Comparison of ENCODE assay signal across 1 cellular context in the genomic region with DNA sequence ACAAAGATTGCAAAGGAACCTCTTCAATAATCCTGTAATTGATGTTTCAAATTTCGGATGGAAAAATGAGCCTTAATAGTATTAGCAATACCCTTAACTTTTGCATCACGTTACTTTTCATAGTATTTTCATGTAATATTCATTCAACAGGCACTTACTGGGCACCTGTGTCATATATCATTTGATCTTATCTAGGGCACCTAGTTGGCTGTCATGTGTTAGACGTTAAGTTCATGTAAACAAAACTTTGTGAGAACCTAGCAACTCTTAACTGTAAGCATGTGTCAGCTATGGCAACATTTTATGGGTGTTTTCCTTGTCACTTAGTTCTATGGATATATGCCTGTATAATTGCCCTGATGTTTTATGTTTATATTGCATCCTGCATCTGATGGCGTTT.
TF ChIP-seq lines count a peak whose summit lies in the region.

No MANE protein-coding gene starts in this region.

TF ChIP-seq in HEK293, 187 proteins besides CTCF, POLR2A, EP300 and RAD21 (continued from another document):
- TF ChIP-seq, protein P1, sequence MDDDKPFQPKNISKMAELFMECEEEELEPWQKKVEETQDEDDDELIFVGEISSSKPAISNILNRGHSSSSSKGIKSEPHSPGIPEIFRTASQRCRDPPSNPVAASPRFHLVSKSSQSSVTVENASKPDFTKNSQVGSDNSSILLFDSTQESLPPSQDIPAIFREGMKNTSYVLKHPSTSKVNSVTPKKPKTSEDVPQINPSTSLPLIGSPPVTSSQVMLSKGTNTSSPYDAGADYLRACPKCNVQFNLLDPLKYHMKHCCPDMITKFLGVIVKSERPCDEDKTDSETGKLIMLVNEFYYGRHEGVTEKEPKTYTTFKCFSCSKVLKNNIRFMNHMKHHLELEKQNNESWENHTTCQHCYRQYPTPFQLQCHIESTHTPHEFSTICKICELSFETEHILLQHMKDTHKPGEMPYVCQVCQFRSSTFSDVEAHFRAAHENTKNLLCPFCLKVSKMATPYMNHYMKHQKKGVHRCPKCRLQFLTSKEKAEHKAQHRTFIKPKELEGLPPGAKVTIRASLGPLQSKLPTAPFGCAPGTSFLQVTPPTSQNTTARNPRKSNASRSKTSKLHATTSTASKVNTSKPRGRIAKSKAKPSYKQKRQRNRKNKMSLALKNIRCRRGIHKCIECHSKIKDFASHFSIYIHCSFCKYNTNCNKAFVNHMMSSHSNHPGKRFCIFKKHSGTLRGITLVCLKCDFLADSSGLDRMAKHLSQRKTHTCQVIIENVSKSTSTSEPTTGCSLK (tag by site-specific recombination; IDR thresholded peaks at IDR 0.05): no peak
- TF ChIP-seq ZNF350 (tag by site-specific recombination; IDR thresholded peaks at IDR 0.05) (no peak; the same call in 1 of the 2 replicates), ZNF335 (tag by site-specific recombination; conservative IDR thresholded peaks at IDR 0.05) (peak; percentile 92), YY2 (tag by site-specific recombination; IDR thresholded peaks at IDR 0.05) (no peak), ZNF423 (tag by site-specific recombination; IDR thresholded peaks at IDR 0.05) (no peak), ZNF214 (tag by site-specific recombination; IDR thresholded peaks at IDR 0.05; ENCODE audit: borderline replicate concordance) (no peak), ZNF555 (tag by site-specific recombination; conservative IDR thresholded peaks at IDR 0.05) (no peak), ZNF623 (tag by site-specific recombination; IDR thresholded peaks at IDR 0.05) (no peak)
- TF ChIP-seq, protein P2, sequence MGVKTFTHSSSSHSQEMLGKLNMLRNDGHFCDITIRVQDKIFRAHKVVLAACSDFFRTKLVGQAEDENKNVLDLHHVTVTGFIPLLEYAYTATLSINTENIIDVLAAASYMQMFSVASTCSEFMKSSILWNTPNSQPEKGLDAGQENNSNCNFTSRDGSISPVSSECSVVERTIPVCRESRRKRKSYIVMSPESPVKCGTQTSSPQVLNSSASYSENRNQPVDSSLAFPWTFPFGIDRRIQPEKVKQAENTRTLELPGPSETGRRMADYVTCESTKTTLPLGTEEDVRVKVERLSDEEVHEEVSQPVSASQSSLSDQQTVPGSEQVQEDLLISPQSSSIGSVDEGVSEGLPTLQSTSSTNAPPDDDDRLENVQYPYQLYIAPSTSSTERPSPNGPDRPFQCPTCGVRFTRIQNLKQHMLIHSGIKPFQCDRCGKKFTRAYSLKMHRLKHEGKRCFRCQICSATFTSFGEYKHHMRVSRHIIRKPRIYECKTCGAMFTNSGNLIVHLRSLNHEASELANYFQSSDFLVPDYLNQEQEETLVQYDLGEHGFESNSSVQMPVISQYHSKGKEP (tag by site-specific recombination; IDR thresholded peaks at IDR 0.05): 0 out of 2 replicates have a peak, but pooled peaks have one; percentile 41
- TF ChIP-seq, protein P3, sequence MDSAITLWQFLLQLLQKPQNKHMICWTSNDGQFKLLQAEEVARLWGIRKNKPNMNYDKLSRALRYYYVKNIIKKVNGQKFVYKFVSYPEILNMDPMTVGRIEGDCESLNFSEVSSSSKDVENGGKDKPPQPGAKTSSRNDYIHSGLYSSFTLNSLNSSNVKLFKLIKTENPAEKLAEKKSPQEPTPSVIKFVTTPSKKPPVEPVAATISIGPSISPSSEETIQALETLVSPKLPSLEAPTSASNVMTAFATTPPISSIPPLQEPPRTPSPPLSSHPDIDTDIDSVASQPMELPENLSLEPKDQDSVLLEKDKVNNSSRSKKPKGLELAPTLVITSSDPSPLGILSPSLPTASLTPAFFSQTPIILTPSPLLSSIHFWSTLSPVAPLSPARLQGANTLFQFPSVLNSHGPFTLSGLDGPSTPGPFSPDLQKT (IDR thresholded peaks at IDR 0.05; ENCODE audit: borderline replicate concordance, low read depth, low read length): no peak
- TF ChIP-seq, protein P4, sequence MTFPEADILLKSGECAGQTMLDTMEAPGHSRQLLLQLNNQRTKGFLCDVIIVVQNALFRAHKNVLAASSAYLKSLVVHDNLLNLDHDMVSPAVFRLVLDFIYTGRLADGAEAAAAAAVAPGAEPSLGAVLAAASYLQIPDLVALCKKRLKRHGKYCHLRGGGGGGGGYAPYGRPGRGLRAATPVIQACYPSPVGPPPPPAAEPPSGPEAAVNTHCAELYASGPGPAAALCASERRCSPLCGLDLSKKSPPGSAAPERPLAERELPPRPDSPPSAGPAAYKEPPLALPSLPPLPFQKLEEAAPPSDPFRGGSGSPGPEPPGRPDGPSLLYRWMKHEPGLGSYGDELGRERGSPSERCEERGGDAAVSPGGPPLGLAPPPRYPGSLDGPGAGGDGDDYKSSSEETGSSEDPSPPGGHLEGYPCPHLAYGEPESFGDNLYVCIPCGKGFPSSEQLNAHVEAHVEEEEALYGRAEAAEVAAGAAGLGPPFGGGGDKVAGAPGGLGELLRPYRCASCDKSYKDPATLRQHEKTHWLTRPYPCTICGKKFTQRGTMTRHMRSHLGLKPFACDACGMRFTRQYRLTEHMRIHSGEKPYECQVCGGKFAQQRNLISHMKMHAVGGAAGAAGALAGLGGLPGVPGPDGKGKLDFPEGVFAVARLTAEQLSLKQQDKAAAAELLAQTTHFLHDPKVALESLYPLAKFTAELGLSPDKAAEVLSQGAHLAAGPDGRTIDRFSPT (tag by site-specific recombination; IDR thresholded peaks at IDR 0.05): no peak
